In the genomic region with DNA sequence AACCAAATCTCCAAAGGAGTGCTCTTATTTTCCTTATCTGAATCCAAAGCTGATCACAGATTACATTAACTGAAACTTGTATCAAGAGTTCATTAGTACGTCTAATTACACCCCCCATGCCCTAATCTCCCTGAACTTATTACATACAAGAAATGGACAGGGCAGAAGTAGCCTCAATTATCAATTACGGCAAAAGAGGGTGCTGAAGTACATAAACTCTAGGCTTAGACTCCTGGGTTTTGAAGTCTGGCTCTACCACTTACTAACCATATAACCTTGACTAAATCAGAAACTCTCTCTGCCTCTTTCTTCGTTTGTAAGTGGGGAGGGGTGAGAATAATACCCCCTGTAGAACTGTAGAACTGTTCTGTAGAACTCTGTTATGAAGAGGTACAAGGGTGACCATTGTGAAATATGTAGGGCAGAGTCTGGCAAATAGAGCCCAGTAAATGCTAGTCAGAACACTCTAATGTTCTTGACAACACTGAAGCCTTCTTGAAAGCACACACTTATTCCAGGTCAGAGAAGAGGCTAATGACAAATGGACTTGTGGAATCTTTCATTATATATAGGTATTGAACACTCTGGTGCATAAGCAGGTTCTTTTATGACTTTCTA, we compare ENCODE assay signal across 12 cellular contexts. TPM values are rescaled to one million over a fixed set of nuclear protein-coding genes. Genes with fewer than 3 reads are reported as not detected.
DNase-seq lines count a peak whose midpoint lies in the region; ATAC-seq and TF ChIP-seq lines count a peak whose summit lies in the region.
"Had no signal": no experiment of that assay in that cellular context is flagged by ENCODE, and none has a peak within 500 bp of the region (broad histone marks: within the 10 kb centered on the region; RNA-seq: fewer than 3 reads in every experiment).

No MANE protein-coding gene starts in this region.

- TF ChIP-seq CTCF in astrocyte of the cerebellum (IDR thresholded peaks at IDR 0.05; ENCODE audit: low read depth, low read length, missing control alignments) (peak; percentile 19), CD14-positive monocyte (IDR thresholded peaks at IDR 0.05) (no peak), Caco-2 (IDR thresholded peaks at IDR 0.05; ENCODE audit: insufficient read depth in 1 of 2, low read depth in 1 of 2, low read length in 1 of 2, severe bottlenecking in 1 of 2, unreplicated experiment in 1 of 2) (no peak)

- no peak for DNase-seq in astrocyte of the cerebellum (ENCODE audit: low read depth)
- no peak for DNase-seq in UCSD-AML1 (lab: John Stamatoyannopoulos, UW; ENCODE audit: unreplicated experiment)
- DNase-seq in CD14-positive monocyte (ENCODE audit: low spot score) = no peak
- no peak for DNase-seq in Caco-2
- DNase-seq: MM.1S; naive thymus-derived CD4-positive, alpha-beta T cell; RPMI8226 had no signal

- H3K9me3 Mint-ChIP-seq in CD14-positive monocyte = no peaks in the 10 kb centered on the region
- no peaks in the 10 kb centered on the region for H3K9me3 Mint-ChIP-seq in Caco-2 (ENCODE audit: unreplicated experiment)
- H3K9me3 Mint-ChIP-seq: naive thymus-derived CD4-positive, alpha-beta T cell had no signal

- H3K4me1 Mint-ChIP-seq in CD14-positive monocyte = no peaks in the 10 kb centered on the region
- H3K4me1 Mint-ChIP-seq in Caco-2 (ENCODE audit: low read depth, unreplicated experiment) = no peaks in the 10 kb centered on the region

- no TSS peak for BruUV-seq in Caco-2 (replicated peaks; lab: Mats Ljungman, UMichigan)

- no peaks in the 10 kb centered on the region for H3K4me1 ChIP-seq in Caco-2
- H3K4me1 ChIP-seq: suprapubic skin had no signal

- H3K36me3 Mint-ChIP-seq in CD14-positive monocyte (no peaks in the 10 kb centered on the region), Caco-2 (ENCODE audit: insufficient read depth, unreplicated experiment) (no peaks in the 10 kb centered on the region)
- H3K36me3 Mint-ChIP-seq: naive thymus-derived CD4-positive, alpha-beta T cell had no signal

- H3K9me3 ChIP-seq in Caco-2 = no peaks in the 10 kb centered on the region
- H3K9me3 ChIP-seq: suprapubic skin had no signal

- POLR2A ChIA-PET in Caco-2 (lab: Charles Lee) = no interaction called here

- in situ Hi-C loops in astrocyte of the cerebellum (cut with HindIII; ENCODE audit: low sequenced_read_pairs) = no loop called here

- ATAC-seq in GM18498 (IDR thresholded peaks at IDR 0.05; ENCODE audit: unreplicated experiment) = peak; percentile 66
- peak; percentile 84 for ATAC-seq in GM19351 (IDR thresholded peaks at IDR 0.05; ENCODE audit: unreplicated experiment)
- peak; percentile 77 for ATAC-seq in HG03139 (IDR thresholded peaks at IDR 0.05; ENCODE audit: unreplicated experiment)
- ATAC-seq in HG03175 (IDR thresholded peaks at IDR 0.05; ENCODE audit: unreplicated experiment) = no peak
- ATAC-seq: naive thymus-derived CD4-positive, alpha-beta T cell had no signal

- H3K36me3 ChIP-seq in Caco-2 (ENCODE audit: control insufficient read depth, insufficient read depth, low read length) = no peaks in the 10 kb centered on the region
- H3K36me3 ChIP-seq: suprapubic skin had no signal

- H3K27ac Mint-ChIP-seq in CD14-positive monocyte (no peak overlapping the region), Caco-2 (ENCODE audit: unreplicated experiment) (no peak overlapping the region)
- H3K27ac Mint-ChIP-seq: naive thymus-derived CD4-positive, alpha-beta T cell had no signal

- H3K4me3 ChIP-seq in astrocyte of the cerebellum (ENCODE audit: low read depth, low read length) (no peak overlapping the region), Caco-2 (ENCODE audit: low read depth, low read length) (no peak overlapping the region)
- H3K4me3 ChIP-seq: suprapubic skin had no signal

- CTCF ChIA-PET in Caco-2 (lab: Charles Lee) = no interaction called here

- intact Hi-C loops in CD14-positive monocyte (cut with micrococcal nuclease) = no loop called here
- intact Hi-C loops in Caco-2 (cut with micrococcal nuclease; ENCODE audit: unreplicated experiment) = no loop called here

- H3K27me3 Mint-ChIP-seq in CD14-positive monocyte (ENCODE audit: low read depth in 3 of 3) (peaks cover 4 to 19% (median 11%) of the 10 kb centered on the region in 3 donors), Caco-2 (ENCODE audit: insufficient read depth, unreplicated experiment) (peaks cover 3% of the 10 kb centered on the region)

- no peak overlapping the region for H3K4me3 Mint-ChIP-seq in CD14-positive monocyte
- no peak overlapping the region for H3K4me3 Mint-ChIP-seq in Caco-2 (ENCODE audit: unreplicated experiment)
- H3K4me3 Mint-ChIP-seq: naive thymus-derived CD4-positive, alpha-beta T cell had no signal

- no peaks in the 10 kb centered on the region for H3K27me3 ChIP-seq in Caco-2 (replicated peaks; ENCODE audit: control insufficient read depth, insufficient read depth, low read length)
- H3K27me3 ChIP-seq: suprapubic skin had no signal

RNA-seq across cellular contexts. Expression of a gene that starts 19.6 kb away (rescaled TPM):
- polyA plus RNA-seq in CD14-positive monocyte = not detected
- total RNA-seq in Caco-2 (2022) = not detected in 2 replicates
- total RNA-seq: naive thymus-derived CD4-positive, alpha-beta T cell; suprapubic skin had no signal
- polyA plus RNA-seq: naive thymus-derived CD4-positive, alpha-beta T cell had no signal

RNA-seq across cellular contexts. Expression of a gene that starts 51.8 kb away (rescaled TPM):
- polyA plus RNA-seq in CD14-positive monocyte = not detected
- total RNA-seq in Caco-2 (2022) = not detected in 2 replicates
- total RNA-seq: naive thymus-derived CD4-positive, alpha-beta T cell; suprapubic skin had no signal
- polyA plus RNA-seq: naive thymus-derived CD4-positive, alpha-beta T cell had no signal

RNA-seq across cellular contexts. Expression of a gene that starts 56.4 kb away (rescaled TPM):
- polyA plus RNA-seq in CD14-positive monocyte = not detected
- total RNA-seq in Caco-2 (2022) = not detected in 2 replicates
- total RNA-seq: naive thymus-derived CD4-positive, alpha-beta T cell; suprapubic skin had no signal
- polyA plus RNA-seq: naive thymus-derived CD4-positive, alpha-beta T cell had no signal
